12 cellular contexts compared by ENCODE assay signal in genomic region chr18:38790303-38790702, GRCh38.
DNase-seq lines count a peak whose midpoint lies in the region; ATAC-seq, FAIRE-seq and TF ChIP-seq lines count a peak whose summit lies in the region.
"Had no signal": no experiment of that assay in that cellular context is flagged by ENCODE, and none has a peak within 500 bp of the region (broad histone marks: within the 10 kb centered on the region; RNA-seq: fewer than 3 reads in every experiment).

No MANE protein-coding gene starts in this region.

- H3K27me3 ChIP-seq in HepG2 (ENCODE audit: control insufficient read depth in 1 of 2, insufficient read depth in 2 of 2, low read length in 2 of 2): no peaks in the 10 kb centered on the region
- no peaks in the 10 kb centered on the region for H3K27me3 ChIP-seq in right lobe of liver
- H3K27me3 ChIP-seq in H1 (replicated peaks in 1 of 4; ENCODE audit: control insufficient read depth in 3 of 4, extremely low read depth in 1 of 4, insufficient read depth in 3 of 4, low read length in 3 of 4): no peaks in the 10 kb centered on the region
- no peaks in the 10 kb centered on the region for H3K27me3 ChIP-seq in neuronal stem cell (ENCODE audit: control insufficient read depth in 3 of 3, insufficient read depth in 3 of 3, low read depth in 1 of 3, low read length in 3 of 3)
- H3K27me3 ChIP-seq in gastroesophageal sphincter: no peaks in the 10 kb centered on the region

- H3K9me3 ChIP-seq in HepG2 (ENCODE audit: low read length) (no peaks in the 10 kb centered on the region), right lobe of liver (no peaks in the 10 kb centered on the region), H1 (ENCODE audit: insufficient read depth in 2 of 2, low read depth in 1 of 2, low read length in 1 of 2) (no peaks in the 10 kb centered on the region), neuronal stem cell (replicated peaks in 1 of 2; ENCODE audit: control insufficient read depth in 2 of 2, insufficient read depth in 1 of 2, low read depth in 1 of 2, low read length in 2 of 2) (no peaks in the 10 kb centered on the region), gastroesophageal sphincter (peaks cover 0 to 6% (median 0%) of the 10 kb centered on the region in 3 donors)
- H3K9me3 ChIP-seq: prostate gland had no signal

- H3K23me2 ChIP-seq in H1 (ENCODE audit: low read depth, low read length): no peaks in the 10 kb centered on the region

- TF ChIP-seq RAD21 in HepG2 (CRISPR knock-in tag; IDR thresholded peaks at IDR 0.05) (no peak), H1 (IDR thresholded peaks at IDR 0.05 in 1 of 2, conservative IDR thresholded peaks at IDR 0.05 in 1 of 2; ENCODE audit: low read depth in 2 of 2, low read length in 2 of 2) (peak; percentile 63 to 72)

- no peak overlapping the region for H3K4ac ChIP-seq in H1 (replicated peaks; ENCODE audit: insufficient read length, low read depth, low read length)
- H3K4ac ChIP-seq in neuronal stem cell (ENCODE audit: low read length): no peak overlapping the region

- H3K4me3 Mint-ChIP-seq in osteocyte (ENCODE audit: unreplicated experiment): no peak overlapping the region

- H2BK12ac ChIP-seq in H1 (ENCODE audit: low read depth, low read length) (no peak overlapping the region), neuronal stem cell (ENCODE audit: low read length) (no peak overlapping the region)

- H4K20me1 ChIP-seq in HepG2 (ENCODE audit: insufficient read depth, low read length) (no peaks in the 10 kb centered on the region), H1 (replicated peaks in 1 of 2; ENCODE audit: control insufficient read depth in 1 of 2, insufficient read depth in 2 of 2, low read length in 2 of 2) (no peaks in the 10 kb centered on the region)

- H3K79me1 ChIP-seq in H1 (ENCODE audit: low read depth, low read length) (no peaks in the 10 kb centered on the region), neuronal stem cell (ENCODE audit: low read depth, low read length) (no peaks in the 10 kb centered on the region)

- FAIRE-seq in HepG2 (lab: Jason Lieb, UNC) (no peak), H1 (lab: Jason Lieb, UNC) (peak; percentile 28), GM12892 (lab: Jason Lieb, UNC) (no peak)

- no peak overlapping the region for H2BK120ac ChIP-seq in H1 (replicated peaks; ENCODE audit: low read depth, low read length)
- H2BK120ac ChIP-seq in neuronal stem cell (ENCODE audit: low read depth, low read length): no peak overlapping the region

- CTCF ChIA-PET in HepG2 (lab: Yijun Ruan, JAX; ENCODE audit: low intra/inter-chr PET ratio, low total read pairs): no interaction called here
- CTCF ChIA-PET in H1 (lab: Charles Lee; ENCODE audit: partially characterized antibody): interaction anchor here (0.6 to 1.5 kb wide), 16 partner anchors 9 to 422 kb away, joined by 3 to 5 read pairs (median 4); no protein-coding TSS in a partner anchor

- H3K79me2 ChIP-seq in HepG2 (ENCODE audit: insufficient read depth, low read length) (no peaks in the 10 kb centered on the region), H1 (ENCODE audit: control insufficient read depth in 1 of 2, insufficient read depth in 2 of 2, low read length in 2 of 2) (no peaks in the 10 kb centered on the region)

- intact Hi-C loops in HepG2 (cut with micrococcal nuclease; ENCODE audit: unreplicated experiment): no loop called here
- intact Hi-C loops in right lobe of liver (cut with DNase I): no loop called here

- 4% methylated on average over 1 of the region's 1 CpG for WGBS in HepG2 (ENCODE audit: low lambda C conversion rate)
- WGBS in right lobe of liver (ENCODE audit: insufficient coverage, low coverage, low lambda C conversion rate, missing lambda C conversion rate): 33% methylated on average over 1 of the region's 1 CpG
- 73% methylated on average over 1 of the region's 1 CpG; no CpG with 5 or more reads in 1 of the 2 experiments for WGBS in H1 (ENCODE audit: extremely low coverage in 1 of 2, insufficient coverage in 1 of 2, insufficient read length in 1 of 2, insufficient replicate concordance in 2 of 2, low coverage in 1 of 2, low lambda C conversion rate in 2 of 2, missing lambda C conversion rate in 1 of 2), 2 experiments
- no CpG with 5 or more reads among the region's 1 CpG for WGBS in neuronal stem cell (ENCODE audit: extremely low coverage in 2 of 2, insufficient read length in 2 of 2, insufficient replicate concordance in 1 of 2), 2 donors
- 58 to 63% methylated on average over 1 of the region's 1 CpG for WGBS in gastroesophageal sphincter (ENCODE audit: low coverage in 1 of 2), 2 donors

- no peak overlapping the region for H2AK5ac ChIP-seq in H1 (ENCODE audit: low read depth, low read length)
- H2AK5ac ChIP-seq in neuronal stem cell (ENCODE audit: low read depth, low read length): no peak overlapping the region

- no peak overlapping the region for H3K9ac ChIP-seq in HepG2 (ENCODE audit: insufficient read depth, low read depth, low read length)
- no peak overlapping the region for H3K9ac ChIP-seq in H1 (replicated peaks in 1 of 4; ENCODE audit: extremely low read depth in 1 of 4, low read depth in 3 of 4, low read length in 3 of 4)
- H3K9ac ChIP-seq in neuronal stem cell (ENCODE audit: low read depth, low read length, poor library complexity): no peak overlapping the region

- no peaks in the 10 kb centered on the region for H3K9me3 Mint-ChIP-seq in osteocyte (ENCODE audit: unreplicated experiment)

- no peaks in the 10 kb centered on the region for H3K27me3 Mint-ChIP-seq in osteocyte (ENCODE audit: unreplicated experiment)

- H3K36me3 ChIP-seq in HepG2 (replicated peaks in 1 of 2; ENCODE audit: control insufficient read depth in 1 of 2, insufficient read depth in 2 of 2, low read length in 2 of 2) (no peaks in the 10 kb centered on the region), right lobe of liver (no peaks in the 10 kb centered on the region), H1 (ENCODE audit: control insufficient read depth in 2 of 4, insufficient read depth in 4 of 4, low read length in 3 of 4) (no peaks in the 10 kb centered on the region), neuronal stem cell (replicated peaks in 1 of 2; ENCODE audit: control insufficient read depth in 2 of 2, insufficient read depth in 2 of 2, low read length in 2 of 2) (no peaks in the 10 kb centered on the region), gastroesophageal sphincter (no peaks in the 10 kb centered on the region)
- H3K36me3 ChIP-seq: prostate gland had no signal

- ATAC-seq in HepG2 (peak; percentile 28; the same call in 1 of the 3 replicates), right lobe of liver (no peak), gastroesophageal sphincter (no peak)

- no peak overlapping the region for H2BK20ac ChIP-seq in H1 (ENCODE audit: low read length)

- H3K27ac ChIP-seq in HepG2 (ENCODE audit: extremely low read length, insufficient read depth, low read length): no peak overlapping the region
- no peak overlapping the region for H3K27ac ChIP-seq in right lobe of liver
- H3K27ac ChIP-seq in H1 (ENCODE audit: low read depth, low read length): no peak overlapping the region
- H3K27ac ChIP-seq in neuronal stem cell (replicated peaks; ENCODE audit: low read length): no peak overlapping the region
- no peak overlapping the region for H3K27ac ChIP-seq in gastroesophageal sphincter
- H3K27ac ChIP-seq: prostate gland had no signal

- no peak overlapping the region for H4K5ac ChIP-seq in H1 (ENCODE audit: insufficient read length, low read depth, low read length)

- H3K18ac ChIP-seq in H1 (ENCODE audit: extremely low read depth, low read length) (no peak overlapping the region), neuronal stem cell (ENCODE audit: low read length) (no peak overlapping the region)

- H3K23ac ChIP-seq in H1 (ENCODE audit: insufficient read length) (no peak overlapping the region), neuronal stem cell (ENCODE audit: low read depth, low read length, poor library complexity) (no peak overlapping the region)

- H3K27ac Mint-ChIP-seq in osteocyte (ENCODE audit: unreplicated experiment): no peak overlapping the region

- POLR2A ChIA-PET in HepG2 (lab: Yijun Ruan, JAX) (no interaction called here), H1 (lab: Charles Lee; ENCODE audit: partially characterized antibody) (no interaction called here)

- H3K4me2 ChIP-seq in HepG2 (ENCODE audit: low read depth, low read length): no peak overlapping the region
- no peak overlapping the region for H3K4me2 ChIP-seq in H1 (ENCODE audit: insufficient read depth in 1 of 2, low read depth in 2 of 2, low read length in 2 of 2)
- no peak overlapping the region for H3K4me2 ChIP-seq in neuronal stem cell (ENCODE audit: insufficient read depth, low read length, poor library complexity, severe bottlenecking)

- BruUV-seq in HepG2 (replicated peaks; lab: Mats Ljungman, UMichigan): no TSS peak

- H3K56ac ChIP-seq in H1 (replicated peaks; ENCODE audit: insufficient read length, low read depth, low read length): no peak overlapping the region

- H4K91ac ChIP-seq in H1 (replicated peaks; ENCODE audit: insufficient read length, low read length) (no peak overlapping the region), neuronal stem cell (ENCODE audit: low read depth, low read length, poor library complexity) (no peak overlapping the region)

- H3K14ac ChIP-seq in H1 (ENCODE audit: insufficient read length) (no peak overlapping the region), neuronal stem cell (ENCODE audit: low read length) (no peak overlapping the region)

- H2AFZ ChIP-seq in HepG2 (ENCODE audit: low read length) (no peak overlapping the region), H1 (ENCODE audit: low read length) (no peak overlapping the region), neuronal stem cell (ENCODE audit: low read length) (no peak overlapping the region)

- DNase-seq in HepG2 (ENCODE audit: low spot score) (peak; percentile 2), right lobe of liver (no peak), NAMALWA (ENCODE audit: low spot score) (peak; percentile 38), H1 (ENCODE audit: low read depth in 1 of 2, low spot score in 2 of 2) (peak; percentile 7 to 47), neuronal stem cell (ENCODE audit: low spot score) (no peak), osteocyte (ENCODE audit: extremely low spot score, unreplicated experiment) (no peak), GM12892 (ENCODE audit: insufficient read length) (no peak)
- DNase-seq: activated naive CD4-positive, alpha-beta T cell treated with anti-CD3 and anti-CD28 coated beads, Interleukin-2, amount 50 U/mL, for 16 hours; NCI-H1417; SW 1271 had no signal

- H2BK5ac ChIP-seq in H1 (ENCODE audit: low read depth, low read length): no peak overlapping the region
- H2BK5ac ChIP-seq in neuronal stem cell (ENCODE audit: low read length): no peak overlapping the region

- no peaks in the 10 kb centered on the region for H3K36me3 Mint-ChIP-seq in osteocyte (ENCODE audit: unreplicated experiment)

- H3K4me1 Mint-ChIP-seq in osteocyte (ENCODE audit: unreplicated experiment): no peaks in the 10 kb centered on the region

- no peak overlapping the region for H2BK15ac ChIP-seq in H1 (ENCODE audit: low read length)
- no peak overlapping the region for H2BK15ac ChIP-seq in neuronal stem cell (ENCODE audit: low read length)

- H3K4me3 ChIP-seq in HepG2 (replicated peaks in 1 of 3; ENCODE audit: insufficient read depth in 1 of 3, low read depth in 2 of 3, low read length in 3 of 3): no peak overlapping the region
- H3K4me3 ChIP-seq in right lobe of liver: no peak overlapping the region
- H3K4me3 ChIP-seq in H1 (ENCODE audit: extremely low read depth in 1 of 4, insufficient read depth in 2 of 4, low read depth in 3 of 4, low read length in 4 of 4): no peak overlapping the region
- H3K4me3 ChIP-seq in neuronal stem cell (ENCODE audit: low read length in 2 of 2): no peak overlapping the region
- no peak overlapping the region for H3K4me3 ChIP-seq in gastroesophageal sphincter
- H3K4me3 ChIP-seq: prostate gland had no signal

- H3K4me1 ChIP-seq in HepG2 (ENCODE audit: insufficient read depth, low read length) (no peaks in the 10 kb centered on the region), right lobe of liver (no peaks in the 10 kb centered on the region), H1 (replicated peaks in 1 of 4; ENCODE audit: control insufficient read depth in 3 of 4, insufficient read depth in 4 of 4, low read length in 3 of 4) (no peaks in the 10 kb centered on the region), neuronal stem cell (ENCODE audit: control insufficient read depth in 2 of 2, insufficient read depth in 1 of 2, low read depth in 1 of 2, low read length in 2 of 2) (no peaks in the 10 kb centered on the region), gastroesophageal sphincter (no peaks in the 10 kb centered on the region)
- H3K4me1 ChIP-seq: prostate gland had no signal

- no peak for TF ChIP-seq POLR2A in HepG2 (IDR thresholded peaks at IDR 0.05; ENCODE audit: insufficient read depth in 1 of 2, low read depth in 2 of 2, low read length in 2 of 2)
- TF ChIP-seq POLR2A in right lobe of liver (IDR thresholded peaks at IDR 0.05): no peak
- TF ChIP-seq POLR2A in H1 (IDR thresholded peaks at IDR 0.05; ENCODE audit: control extremely low read depth in 1 of 2, low read depth in 2 of 2, low read length in 2 of 2): no peak
- no peak for TF ChIP-seq POLR2A in gastroesophageal sphincter (IDR thresholded peaks at IDR 0.05)
- TF ChIP-seq POLR2A in GM12892 (IDR thresholded peaks at IDR 0.05; ENCODE audit: low read depth, low read length): no peak

- TF ChIP-seq EP300 in HepG2 (IDR thresholded peaks at IDR 0.05; ENCODE audit: low read depth in 2 of 2, low read length in 2 of 2): no peak
- TF ChIP-seq EP300 in HepG2 (CRISPR knock-in tag; IDR thresholded peaks at IDR 0.05; ENCODE audit: borderline replicate concordance): no peak
- no peak for TF ChIP-seq EP300 in H1 (IDR thresholded peaks at IDR 0.05; ENCODE audit: borderline replicate concordance in 1 of 2, low read depth in 2 of 2, low read length in 2 of 2)
- no peak for TF ChIP-seq EP300 in gastroesophageal sphincter (IDR thresholded peaks at IDR 0.05)

- H4K8ac ChIP-seq in H1 (ENCODE audit: extremely low read depth, insufficient read depth, low read length) (no peak overlapping the region), neuronal stem cell (ENCODE audit: low read depth, low read length) (no peak overlapping the region)

- in situ Hi-C loops in HepG2 (cut with HindIII; ENCODE audit: extremely low pct_ligation_motif_present, low pct_unique_long_range_greater_than_20kb): no loop called here

- peak; percentile 36 for TF ChIP-seq CTCF in HepG2 (CRISPR knock-in tag; IDR thresholded peaks at IDR 0.05)
- TF ChIP-seq CTCF in right lobe of liver (IDR thresholded peaks at IDR 0.05): no peak
- peak; percentile 49 to 70 (median 49) for TF ChIP-seq CTCF in H1 (IDR thresholded peaks at IDR 0.05; ENCODE audit: control extremely low read depth in 1 of 3, insufficient read depth in 1 of 3, low read depth in 1 of 3, low read length in 3 of 3)
- TF ChIP-seq CTCF in osteocyte (IDR thresholded peaks at IDR 0.05): no peak
- no peak for TF ChIP-seq CTCF in gastroesophageal sphincter (IDR thresholded peaks at IDR 0.05)

Comparison
In these comparisons a context has a peak if more than half of its experiments do, and no peak if none do; other contexts are left out.
1. DNase-seq: peak in HepG2 (single experiment), NAMALWA (single experiment) and H1 (2 of 2); none in right lobe of liver (0 of 3), neuronal stem cell (single experiment), osteocyte (single experiment) and GM12892 (single experiment).
2. CTCF ChIP-seq: peak in HepG2 (single experiment) and H1 (3 of 3); none in right lobe of liver (0 of 4), osteocyte (single experiment) and gastroesophageal sphincter (0 of 4).
3. Of the 41 proteins assayed by ChIP-seq in both HepG2 and H1: peak only in HepG2: none; only in H1: RAD21; in both: CTCF; in neither: 39.